6 cellular contexts compared by ENCODE assay signal in genomic region chr22:21490556-21490955, GRCh38. TPM values are rescaled to one million over a fixed set of nuclear protein-coding genes. Genes with fewer than 3 reads are reported as not detected.
A peak's percentile ranks its signal among the peaks of the same experiment; 100 is the strongest.
DNase-seq lines count a peak whose midpoint lies in the region; ATAC-seq and TF ChIP-seq lines count a peak whose summit lies in the region.
"Not testable (repeated sequence)": the region's sequence is repeated elsewhere in the genome, so short reads cannot be mapped to it uniquely, and the experiment has no call there.

No MANE protein-coding gene starts in this region.

- H4K20me1 ChIP-seq in Karpas-422 (ENCODE audit: insufficient read depth, low read depth, low read length) = not testable (repeated sequence)

- H3K36me3 ChIP-seq in Karpas-422 (ENCODE audit: insufficient read depth, low read length); stomach: not testable (repeated sequence)

- not testable (repeated sequence) for ATAC-seq in Right ventricle myocardium superior (ENCODE audit: poor library complexity)

- H3K27ac Mint-ChIP-seq in activated CD4-positive, alpha-beta T cell treated with anti-CD3 and anti-CD28 coated beads, Interleukin-2, amount 10 ng/mL, durations not matched to agents 24 days and 14 days; osteocyte (ENCODE audit: unreplicated experiment): not testable (repeated sequence)

- H2AFZ ChIP-seq in Karpas-422 (ENCODE audit: low read length) = not testable (repeated sequence)

- H3K9ac ChIP-seq in Karpas-422 (ENCODE audit: low read length) = not testable (repeated sequence)

- H3K4me2 ChIP-seq in Karpas-422 (ENCODE audit: low read depth, low read length, poor library complexity, severe bottlenecking) = not testable (repeated sequence)

- not testable (repeated sequence) for H3K9me2 ChIP-seq in Karpas-422 (replicated peaks; ENCODE audit: insufficient read depth, low read length)

- not testable (repeated sequence) for H3K27me3 ChIP-seq in Karpas-422 (ENCODE audit: low read length); stomach

- not testable (repeated sequence) for H3K9me3 ChIP-seq in Karpas-422 (ENCODE audit: low read length); stomach

- H3K4me3 ChIP-seq in Karpas-422 (ENCODE audit: low read length); stomach: not testable (repeated sequence)

- not testable (repeated sequence) for H3K27ac ChIP-seq in Karpas-422 (ENCODE audit: low read length); stomach

- TF ChIP-seq CTCF in osteocyte (IDR thresholded peaks at IDR 0.05); stomach (IDR thresholded peaks at IDR 0.05): not testable (repeated sequence)

- H3K79me2 ChIP-seq in Karpas-422 (ENCODE audit: low read length) = not testable (repeated sequence)

- not testable (repeated sequence) for H3K27me3 Mint-ChIP-seq in activated CD4-positive, alpha-beta T cell treated with anti-CD3 and anti-CD28 coated beads, Interleukin-2, amount 10 ng/mL, durations not matched to agents 24 days and 14 days; osteocyte (ENCODE audit: unreplicated experiment)

- DNase-seq in Karpas-422 (peak; percentile 24), ecto neural progenitor cell (ENCODE audit: low spot score) (peak; percentile 16), Right ventricle myocardium superior (peak; percentile 29), osteocyte (ENCODE audit: extremely low spot score, unreplicated experiment) (peak; percentile 53), stomach (peak; percentile 28)
- DNase-seq in activated CD4-positive, alpha-beta T cell treated with anti-CD3 and anti-CD28 coated beads, Interleukin-2, amount 10 ng/mL, durations not matched to agents 24 days and 14 days = peak; percentile 40

- not testable (repeated sequence) for H3K36me3 Mint-ChIP-seq in activated CD4-positive, alpha-beta T cell treated with anti-CD3 and anti-CD28 coated beads, Interleukin-2, amount 10 ng/mL, durations not matched to agents 24 days and 14 days (ENCODE audit: low read depth); osteocyte (ENCODE audit: unreplicated experiment)

- not testable (repeated sequence) for H3K9me3 Mint-ChIP-seq in activated CD4-positive, alpha-beta T cell treated with anti-CD3 and anti-CD28 coated beads, Interleukin-2, amount 10 ng/mL, durations not matched to agents 24 days and 14 days; osteocyte (ENCODE audit: unreplicated experiment)

- not testable (repeated sequence) for TF ChIP-seq POLR2A in stomach (IDR thresholded peaks at IDR 0.05)

- not testable (repeated sequence) for H3K4me1 Mint-ChIP-seq in activated CD4-positive, alpha-beta T cell treated with anti-CD3 and anti-CD28 coated beads, Interleukin-2, amount 10 ng/mL, durations not matched to agents 24 days and 14 days; osteocyte (ENCODE audit: unreplicated experiment)

- H3K4me3 Mint-ChIP-seq in activated CD4-positive, alpha-beta T cell treated with anti-CD3 and anti-CD28 coated beads, Interleukin-2, amount 10 ng/mL, durations not matched to agents 24 days and 14 days; osteocyte (ENCODE audit: unreplicated experiment): not testable (repeated sequence)

- intact Hi-C loops in activated CD4-positive, alpha-beta T cell treated with anti-CD3 and anti-CD28 coated beads, Interleukin-2, amount 10 ng/mL, durations not matched to agents 24 days and 14 days (cut with micrococcal nuclease); Right ventricle myocardium superior (cut with DNase I); stomach (cut with DNase I; ENCODE audit: low total_unique reads): not testable (repeated sequence)

- not testable (repeated sequence) for TF ChIP-seq EP300 in stomach (IDR thresholded peaks at IDR 0.05)

- not testable (repeated sequence) for H3K4me1 ChIP-seq in Karpas-422 (ENCODE audit: low read length); stomach

- WGBS in stomach, 5 donors = 84 to 99% (median 96%) methylated on average over 4 of the region's 6 CpGs

RNA-seq across cellular contexts. Expression of gene TMEM191C, which starts 23.4 kb away (rescaled TPM):
- 1.1 and 1.2 TPM in 2 replicates for total RNA-seq in Karpas-422 (2014; rRNA removed; shearing (Covaris generic); ENCODE audit: low replicate concordance)
- total RNA-seq in activated CD4-positive, alpha-beta T cell treated with anti-CD3 and anti-CD28 coated beads, Interleukin-2, amount 10 ng/mL, durations not matched to agents 24 days and 14 days = 0.50 and 0.54 TPM in 2 replicates
- total RNA-seq in Right ventricle myocardium superior (0.65 TPM), osteocyte (1.2 and 2.1 TPM in 2 replicates), stomach (10 to 100 TPM in 1 of 5 donors, 1 to 10 TPM in 1, under 1 TPM in 1, not detected in 2; 0.73 to 69.2 (median 3.6) TPM)
- polyA plus RNA-seq in stomach = 1 to 10 TPM; 1.8 to 5.8 (median 2.9) TPM
